10 cellular contexts compared by ENCODE assay signal in genomic region chr2:28269019-28269784, GRCh38.
DNase-seq lines count a peak whose midpoint lies in the region; ATAC-seq and TF ChIP-seq lines count a peak whose summit lies in the region.
"Had no signal": no experiment of that assay in that cellular context is flagged by ENCODE, and none has a peak within 500 bp of the region (broad histone marks: within the 10 kb centered on the region; RNA-seq: fewer than 3 reads in every experiment).

No MANE protein-coding gene starts in this region.

- no peak overlapping the region for H3K23ac ChIP-seq in mesendoderm (ENCODE audit: low read length)

- H3K56ac ChIP-seq in mesendoderm (ENCODE audit: low read length): peak overlapping the region; percentile 44

- peak; percentile 82 for DNase-seq in LoVo (ENCODE audit: low spot score)
- DNase-seq in effector memory CD8-positive, alpha-beta T cell: no peak
- peak; percentile 82 for DNase-seq in mesendoderm
- DNase-seq in HCEC 1CT: no peak
- DNase-seq in NCI-H1105 (lab: John Stamatoyannopoulos, UW): no peak
- DNase-seq: NCI-H69 had no signal

- H3K36me3 Mint-ChIP-seq in effector memory CD8-positive, alpha-beta T cell (ENCODE audit: insufficient read depth): peaks cover 5% of the 10 kb centered on the region

- H3K27me3 Mint-ChIP-seq in effector memory CD8-positive, alpha-beta T cell: no peaks in the 10 kb centered on the region
- H3K27me3 Mint-ChIP-seq: B cell had no signal

- H2AK5ac ChIP-seq in mesendoderm (ENCODE audit: low read length): no peak overlapping the region

- H3K79me2 ChIP-seq in mesendoderm (ENCODE audit: control insufficient read depth, insufficient read depth, low read length): no peaks in the 10 kb centered on the region

- H3K27ac ChIP-seq in C4-2B: peak overlapping the region; percentile 68; the same call in 1 of the 2 replicates
- H3K27ac ChIP-seq in mesendoderm (ENCODE audit: low read depth, low read length): no peak overlapping the region

- ATAC-seq in effector memory CD8-positive, alpha-beta T cell (replicated peaks): no peak
- ATAC-seq in GM21515 (IDR thresholded peaks at IDR 0.05; ENCODE audit: unreplicated experiment): no peak
- no peak for ATAC-seq in GM18498 (IDR thresholded peaks at IDR 0.05; ENCODE audit: unreplicated experiment)

- H3K4me2 ChIP-seq in mesendoderm (ENCODE audit: low read length): no peak overlapping the region

- H3K4me1 ChIP-seq in mesendoderm (ENCODE audit: control insufficient read depth, low read depth, low read length): peaks cover 5% of the 10 kb centered on the region

- H2BK5ac ChIP-seq in mesendoderm (ENCODE audit: low read length): peak overlapping the region; percentile 51

- no peak overlapping the region for H3K4me3 ChIP-seq in mesendoderm (ENCODE audit: low read length)

- no peak overlapping the region for H3K4ac ChIP-seq in mesendoderm (ENCODE audit: low read depth, low read length)

- peak overlapping the region; percentile 33 for H2BK120ac ChIP-seq in mesendoderm (ENCODE audit: low read depth, low read length)

- no peak overlapping the region for H4K5ac ChIP-seq in mesendoderm (ENCODE audit: low read length)

- no peak overlapping the region for H3K4me3 Mint-ChIP-seq in effector memory CD8-positive, alpha-beta T cell
- H3K4me3 Mint-ChIP-seq: B cell had no signal

- TF ChIP-seq CTCF in C4-2B (conservative IDR thresholded peaks at IDR 0.05): no peak

- H3K9ac ChIP-seq in mesendoderm (ENCODE audit: low read length): no peak overlapping the region

- H3K27me3 ChIP-seq in mesendoderm (ENCODE audit: insufficient read depth, low read length, poor library complexity): no peaks in the 10 kb centered on the region

- WGBS in mesendoderm (ENCODE audit: extremely low coverage, insufficient coverage, low lambda C conversion rate): no CpG with 5 or more reads among the region's 4 CpGs

- H3K79me1 ChIP-seq in mesendoderm (ENCODE audit: low read length): no peaks in the 10 kb centered on the region

- H3K27ac Mint-ChIP-seq in effector memory CD8-positive, alpha-beta T cell: peak overlapping the region; percentile 8 to 13
- H3K27ac Mint-ChIP-seq: B cell had no signal

- H3K4me1 Mint-ChIP-seq in effector memory CD8-positive, alpha-beta T cell (ENCODE audit: low read depth in 2 of 2): peaks cover 30 to 42% of the 10 kb centered on the region in 2 donors
- H3K4me1 Mint-ChIP-seq: B cell had no signal

- H3K36me3 ChIP-seq in mesendoderm (ENCODE audit: control insufficient read depth, insufficient read depth, low read length): no peaks in the 10 kb centered on the region

- H3K9me3 Mint-ChIP-seq in effector memory CD8-positive, alpha-beta T cell: no peaks in the 10 kb centered on the region

- no peak overlapping the region for H4K8ac ChIP-seq in mesendoderm (ENCODE audit: low read depth, low read length)

- peak overlapping the region; percentile 11 for H3K18ac ChIP-seq in mesendoderm (ENCODE audit: low read length)

- no peak overlapping the region for H2BK15ac ChIP-seq in mesendoderm (replicated peaks; ENCODE audit: low read depth)

Comparison
In these comparisons a context has a peak if more than half of its experiments do, and no peak if none do; other contexts are left out.
1. DNase-seq: peak in LoVo (single experiment) and mesendoderm (single experiment); none in effector memory CD8-positive, alpha-beta T cell (0 of 3), HCEC 1CT (single experiment) and NCI-H1105 (single experiment).